ENCODE assay signal across 28 cellular contexts in the genomic region with DNA sequence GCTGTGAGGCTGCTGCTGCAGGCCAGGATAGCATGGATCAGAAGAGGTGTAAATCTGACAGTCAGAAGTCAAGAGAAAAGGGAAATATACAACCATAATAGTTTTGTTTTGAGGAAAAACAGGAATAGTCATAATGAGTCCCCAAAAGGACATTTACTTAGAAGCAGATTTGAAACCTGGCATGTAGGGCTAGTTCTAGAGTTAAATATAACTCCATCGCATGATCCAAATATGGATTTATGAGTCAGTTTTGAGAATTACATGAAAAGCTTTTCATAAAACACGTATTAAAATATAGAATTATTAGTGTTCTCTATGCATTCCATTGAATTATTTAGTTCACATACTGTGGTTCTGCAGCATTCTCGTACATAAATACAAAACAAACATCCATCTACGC.
"Had no signal": no experiment of that assay in that cellular context is flagged by ENCODE, and none has a peak within 500 bp of the region (broad histone marks: within the 10 kb centered on the region; RNA-seq: fewer than 3 reads in every experiment).

No MANE protein-coding gene starts in this region.

- H3K27me3 ChIP-seq: adrenal gland, breast epithelium, cardiac muscle cell, colonic mucosa, esophagus squamous epithelium had no signal

- ATAC-seq: activated CD4-positive, alpha-beta T cell treated with anti-CD3 and anti-CD28 coated beads for 36 hours; activated CD8-positive, alpha-beta memory T cell treated with anti-CD3 and anti-CD28 coated beads, Interleukin-2, amount 10 ng/mL, durations not matched to agents 7 days and 5 days; activated CD8-positive, alpha-beta T cell treated with anti-CD3 and anti-CD28 coated beads, Interleukin-2, amount 10 ng/mL, durations not matched to agents 7 days and 5 days; activated naive CD8-positive, alpha-beta T cell treated with anti-CD3 and anti-CD28 coated beads, Interleukin-2, amount 50 U/mL, for 24 hours; T-helper 17 cell had no signal

- H3K4me3 ChIP-seq: adrenal gland, breast epithelium, cardiac muscle cell, colonic mucosa, esophagus squamous epithelium had no signal

- DNase-seq: activated CD4-positive, alpha-beta memory T cell treated with anti-CD3 and anti-CD28 coated beads for 36 hours; activated CD4-positive, alpha-beta T cell treated with anti-CD3 and anti-CD28 coated beads for 36 hours; activated CD4-positive, alpha-beta T cell treated with anti-CD3 and anti-CD28 coated beads, Interleukin-2, amount 10 ng/mL, durations not matched to agents 24 days and 14 days; activated CD4-positive, CD25-positive, alpha-beta regulatory T cell; activated CD4-positive, CD25-positive, alpha-beta regulatory T cell treated with anti-CD3 and anti-CD28 coated beads, Interleukin-2, amount 50 U/mL, for 72 hours; activated CD8-positive, alpha-beta memory T cell treated with anti-CD3 and anti-CD28 coated beads, Interleukin-2, amount 10 ng/mL, durations not matched to agents 7 days and 5 days; activated CD8-positive, alpha-beta memory T cell treated with anti-CD3 and anti-CD28 coated beads, Interleukin-2, amount 50 U/mL, for 4 hours; activated CD8-positive, alpha-beta T cell treated with anti-CD3 and anti-CD28 coated beads, Interleukin-2, amount 10 ng/mL, durations not matched to agents 7 days and 5 days; activated effector memory CD4-positive, alpha-beta T cell treated with anti-CD3 and anti-CD28 coated beads, Interleukin-2, amount 50 U/mL, for 16 hours; activated naive CD4-positive, alpha-beta T cell treated with anti-CD3 and anti-CD28 coated beads for 36 hours; activated naive CD8-positive, alpha-beta T cell treated with anti-CD3 and anti-CD28 coated beads for 36 hours; activated naive CD8-positive, alpha-beta T cell treated with anti-CD3 and anti-CD28 coated beads, Interleukin-2, amount 50 U/mL, for 24 hours; activated T-cell treated with anti-CD3 and anti-CD28 coated beads, Interleukin-2, amount 50 U/mL, for 1 hour; activated T-cell treated with anti-CD3 and anti-CD28 coated beads, Interleukin-2, amount 50 U/mL, for 48 hours; adrenal gland; aorta; central memory CD4-positive, alpha-beta T cell; cerebellar nuclear complex; colonic mucosa; effector CD8-positive, alpha-beta T cell; esophagus squamous epithelium; foreskin melanocyte; glutamatergic neuron; T-helper 1 cell; T-helper 17 cell had no signal

- H3K9me3 ChIP-seq: adrenal gland, breast epithelium, colonic mucosa, esophagus squamous epithelium had no signal

- H3K4me1 ChIP-seq: adrenal gland, breast epithelium, colonic mucosa, esophagus squamous epithelium had no signal

- H3K27ac ChIP-seq: adrenal gland, breast epithelium, cardiac muscle cell, colonic mucosa, epithelial cell of prostate, esophagus squamous epithelium had no signal

- H3K36me3 ChIP-seq: adrenal gland, breast epithelium, cardiac muscle cell, colonic mucosa, esophagus squamous epithelium had no signal
